ENCODE assay signal across 8 cellular contexts in the genomic region with DNA sequence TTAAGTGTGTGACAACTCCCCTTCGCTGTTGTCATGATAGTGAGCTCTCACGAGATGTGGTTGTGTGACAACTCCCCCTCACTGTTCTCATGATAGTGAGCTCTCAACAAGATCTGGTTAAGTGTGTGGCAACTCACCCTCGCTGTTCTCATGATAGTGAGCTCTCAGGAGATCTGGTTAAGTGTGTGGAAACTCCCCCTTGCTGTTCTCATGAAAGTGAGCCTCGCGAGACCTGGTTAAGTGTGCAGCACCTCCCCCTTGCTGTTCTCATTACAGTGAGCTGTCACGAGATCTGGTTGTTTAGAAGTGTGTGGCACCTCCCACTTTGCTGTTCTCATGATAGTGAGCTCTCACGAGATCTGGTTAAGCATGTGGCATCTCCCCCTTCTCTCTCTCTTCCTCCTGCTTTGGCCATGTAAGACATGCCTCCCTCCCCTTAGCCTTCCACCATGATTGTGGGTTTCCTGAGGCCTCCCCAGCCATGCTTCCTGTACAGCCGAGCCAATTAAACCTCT. TPM values are rescaled to one million over a fixed set of nuclear protein-coding genes. Genes with fewer than 3 reads are reported as not detected.
A peak's percentile ranks its signal among the peaks of the same experiment; 100 is the strongest.
DNase-seq lines count a peak whose midpoint lies in the region; ATAC-seq and TF ChIP-seq lines count a peak whose summit lies in the region.

No MANE protein-coding gene starts in this region.

- H3K27me3 Mint-ChIP-seq in CD4-positive, alpha-beta T cell, result no peaks in the 10 kb centered on the region
- no peaks in the 10 kb centered on the region for H3K27me3 Mint-ChIP-seq in T-helper 2 cell treated with Interferon-gamma antibody and Interleukin-4, amounts not matched to agents 5 μg/mL and 100 μg/mL, for 36 hours (ENCODE audit: low read depth)

- H2AFZ ChIP-seq in neuronal stem cell (ENCODE audit: low read length), result no peak overlapping the region

- no peak overlapping the region for H3K4ac ChIP-seq in neuronal stem cell (ENCODE audit: low read length)

- H3K4me2 ChIP-seq in neuronal stem cell (ENCODE audit: insufficient read depth, low read length, poor library complexity, severe bottlenecking), result no peak overlapping the region

- WGBS in neuronal stem cell (ENCODE audit: extremely low coverage in 2 of 2, insufficient read length in 2 of 2, insufficient replicate concordance in 1 of 2), 2 donors, result no CpG with 5 or more reads among the region's 8 CpGs

- no peak overlapping the region for H2BK5ac ChIP-seq in neuronal stem cell (ENCODE audit: low read length)

- peaks cover 16% of the 10 kb centered on the region for H3K79me1 ChIP-seq in neuronal stem cell (ENCODE audit: low read depth, low read length)

- intact Hi-C loops in CD4-positive, alpha-beta T cell (cut with DNase I, micrococcal nuclease), result no loop called here

- H4K91ac ChIP-seq in neuronal stem cell (ENCODE audit: low read depth, low read length, poor library complexity), result no peak overlapping the region

- H2BK12ac ChIP-seq in neuronal stem cell (ENCODE audit: low read length), result no peak overlapping the region

- POLR2A ChIA-PET in CD4-positive, alpha-beta T cell (lab: Charles Lee), result interaction anchor here (1.6 kb wide), 1 partner anchor 32 kb away, joined by 4 read pairs; a partner anchor contains a TSS

- no peak overlapping the region for H3K9ac ChIP-seq in neuronal stem cell (ENCODE audit: low read depth, low read length, poor library complexity)

- no peak overlapping the region for H3K4me3 Mint-ChIP-seq in CD4-positive, alpha-beta T cell
- H3K4me3 Mint-ChIP-seq in T-helper 2 cell treated with Interferon-gamma antibody and Interleukin-4, amounts not matched to agents 5 μg/mL and 100 μg/mL, for 36 hours, result peak overlapping the region; percentile 72

- H2AK5ac ChIP-seq in neuronal stem cell (ENCODE audit: low read depth, low read length), result no peak overlapping the region

- H3K27ac ChIP-seq in CD4-positive, alpha-beta T cell (ENCODE audit: low read depth, low read length), result no peak overlapping the region
- no peak overlapping the region for H3K27ac ChIP-seq in neuronal stem cell (replicated peaks; ENCODE audit: low read length)

- H3K4me1 ChIP-seq in neuronal stem cell (ENCODE audit: control insufficient read depth in 2 of 2, insufficient read depth in 1 of 2, low read depth in 1 of 2, low read length in 2 of 2), result no peaks in the 10 kb centered on the region

- peak; percentile 91 for ATAC-seq in CD4-positive, alpha-beta T cell (ENCODE audit: poor library complexity)
- ATAC-seq in GM21737 (IDR thresholded peaks at IDR 0.05; ENCODE audit: unreplicated experiment), result peak; percentile 58

- H3K23ac ChIP-seq in neuronal stem cell (ENCODE audit: low read depth, low read length, poor library complexity), result no peak overlapping the region

- no peak overlapping the region for H4K8ac ChIP-seq in neuronal stem cell (ENCODE audit: low read depth, low read length)

- H3K36me3 Mint-ChIP-seq in CD4-positive, alpha-beta T cell (ENCODE audit: low read depth), result peaks cover 99% of the 10 kb centered on the region
- peaks cover 75% of the 10 kb centered on the region for H3K36me3 Mint-ChIP-seq in T-helper 2 cell treated with Interferon-gamma antibody and Interleukin-4, amounts not matched to agents 5 μg/mL and 100 μg/mL, for 36 hours (ENCODE audit: low read depth)

- H2BK120ac ChIP-seq in neuronal stem cell (ENCODE audit: low read depth, low read length), result no peak overlapping the region

- TF ChIP-seq CTCF in CD4-positive, alpha-beta T cell (IDR thresholded peaks at IDR 0.05), result no peak

- no peaks in the 10 kb centered on the region for H3K9me3 ChIP-seq in CD4-positive, alpha-beta T cell (ENCODE audit: control insufficient read depth, low read length)
- H3K9me3 ChIP-seq in neuronal stem cell (replicated peaks in 1 of 2; ENCODE audit: control insufficient read depth in 2 of 2, insufficient read depth in 1 of 2, low read depth in 1 of 2, low read length in 2 of 2), result peaks cover 0 to 2% of the 10 kb centered on the region in 2 donors

- H3K4me3 ChIP-seq in neuronal stem cell (ENCODE audit: low read length in 2 of 2), result no peak overlapping the region

- H2BK15ac ChIP-seq in neuronal stem cell (ENCODE audit: low read length), result no peak overlapping the region

- H3K27ac Mint-ChIP-seq in CD4-positive, alpha-beta T cell, result peak overlapping the region; percentile 48
- peak overlapping the region; percentile 92 for H3K27ac Mint-ChIP-seq in T-helper 2 cell treated with Interferon-gamma antibody and Interleukin-4, amounts not matched to agents 5 μg/mL and 100 μg/mL, for 36 hours

- no peaks in the 10 kb centered on the region for H3K27me3 ChIP-seq in CD4-positive, alpha-beta T cell (ENCODE audit: control insufficient read depth, insufficient read depth, low read length)
- H3K27me3 ChIP-seq in neuronal stem cell (ENCODE audit: control insufficient read depth in 3 of 3, insufficient read depth in 3 of 3, low read depth in 1 of 3, low read length in 3 of 3), result no peaks in the 10 kb centered on the region

- peak in 3 of 10 experiments; percentile 15 to 43 (median 20) for DNase-seq in CD4-positive, alpha-beta T cell
- peak; percentile 63 for DNase-seq in T-helper 2 cell treated with Interferon-gamma antibody and Interleukin-4, amounts not matched to agents 5 μg/mL and 100 μg/mL, for 36 hours (ENCODE audit: low spot score)
- DNase-seq in fibroblast of peridontal ligament (ENCODE audit: extremely low read depth) (peak; percentile 42), neuronal stem cell (ENCODE audit: low spot score) (no peak), DMS79 treated with DMSO at 0.1 percent for 48 hours (lab: John Stamatoyannopoulos, UW) (no peak), NCI-H128 (lab: John Stamatoyannopoulos, UW; ENCODE audit: unreplicated experiment) (no peak), inferior parietal cortex (ENCODE audit: extremely low spot score) (no peak)

- CTCF ChIA-PET in CD4-positive, alpha-beta T cell (lab: Charles Lee), result no interaction called here

- peaks cover 59 to 99% of the 10 kb centered on the region in 2 donors for H3K36me3 ChIP-seq in neuronal stem cell (replicated peaks in 1 of 2; ENCODE audit: control insufficient read depth in 2 of 2, insufficient read depth in 2 of 2, low read length in 2 of 2)

- peaks cover 40% of the 10 kb centered on the region for H3K4me1 Mint-ChIP-seq in CD4-positive, alpha-beta T cell (ENCODE audit: low read depth)
- H3K4me1 Mint-ChIP-seq in T-helper 2 cell treated with Interferon-gamma antibody and Interleukin-4, amounts not matched to agents 5 μg/mL and 100 μg/mL, for 36 hours (ENCODE audit: low read depth), result peaks cover 26% of the 10 kb centered on the region

- no peak overlapping the region for H3K18ac ChIP-seq in neuronal stem cell (ENCODE audit: low read length)

- no peak overlapping the region for H3K14ac ChIP-seq in neuronal stem cell (ENCODE audit: low read length)

- H3K9me3 Mint-ChIP-seq in CD4-positive, alpha-beta T cell, result no peaks in the 10 kb centered on the region
- H3K9me3 Mint-ChIP-seq in T-helper 2 cell treated with Interferon-gamma antibody and Interleukin-4, amounts not matched to agents 5 μg/mL and 100 μg/mL, for 36 hours, result no peaks in the 10 kb centered on the region

RNA-seq across cellular contexts. Expression of a gene that starts 25.1 kb away (rescaled TPM):
- total RNA-seq in CD4-positive, alpha-beta T cell, result 10 to 100 TPM; 30.4 TPM
- polyA plus RNA-seq in neuronal stem cell (2013, experiment 1 of 2), result 42.5 TPM
- polyA plus RNA-seq in neuronal stem cell (2013, experiment 2 of 2), result 42.2 TPM

RNA-seq across cellular contexts. Expression of a gene that starts 31.7 kb away (rescaled TPM):
- total RNA-seq in CD4-positive, alpha-beta T cell, result 10 to 100 TPM; 94.3 to 96.5 TPM
- polyA plus RNA-seq in neuronal stem cell (2013, experiment 1 of 2), result 40.7 TPM
- 38.0 TPM for polyA plus RNA-seq in neuronal stem cell (2013, experiment 2 of 2)

RNA-seq across cellular contexts. Expression of a gene that starts 32.5 kb away (rescaled TPM):
- total RNA-seq in CD4-positive, alpha-beta T cell, result 10 to 100 TPM; 10.6 to 14.8 TPM
- polyA plus RNA-seq in neuronal stem cell (2013, experiment 1 of 2), result 36.3 TPM
- 33.5 TPM for polyA plus RNA-seq in neuronal stem cell (2013, experiment 2 of 2)

Comparison
In these comparisons a context has a peak if more than half of its experiments do, and no peak if none do; other contexts are left out.
1. DNase-seq: peak in T-helper 2 cell treated with Interferon-gamma antibody and Interleukin-4, amounts not matched to agents 5 μg/mL and 100 μg/mL, for 36 hours (single experiment) and fibroblast of peridontal ligament (single experiment); none in neuronal stem cell (single experiment), DMS79 treated with DMSO at 0.1 percent for 48 hours (single experiment), NCI-H128 (single experiment) and inferior parietal cortex (single experiment).